21 cellular contexts compared by ENCODE assay signal in genomic region chr16:81803332-81803731, GRCh38. TPM values are rescaled to one million over a fixed set of nuclear protein-coding genes. Genes with fewer than 3 reads are reported as not detected.
A peak's percentile ranks its signal among the peaks of the same experiment; 100 is the strongest.
DNase-seq lines count a peak whose midpoint lies in the region; ATAC-seq, FAIRE-seq and TF ChIP-seq lines count a peak whose summit lies in the region.
"Had no signal": no experiment of that assay in that cellular context is flagged by ENCODE, and none has a peak within 500 bp of the region (broad histone marks: within the 10 kb centered on the region; RNA-seq: fewer than 3 reads in every experiment).

No MANE protein-coding gene starts in this region.

- H3K27me3 ChIP-seq in OCI-LY3 (ENCODE audit: low read depth, low read length): no peaks in the 10 kb centered on the region
- H3K27me3 ChIP-seq: BE2C, Peyer's patch, SJCRH30 had no signal

- peak overlapping the region; percentile 86; the same call in 1 of the 2 replicates for H3K27ac ChIP-seq in OCI-LY3 (ENCODE audit: low read length)
- H3K27ac ChIP-seq: A549, SJCRH30 had no signal

- FAIRE-seq in GM12891 (lab: Jason Lieb, UNC) (peak; percentile 50), RCC 7860 (lab: Jason Lieb, UNC) (no peak)
- FAIRE-seq: A549, H1 had no signal

- no peak for TF ChIP-seq CTCF in OCI-LY3 (IDR thresholded peaks at IDR 0.05; ENCODE audit: low read depth, low read length)

- no peak overlapping the region for H3K4me3 ChIP-seq in OCI-LY3 (ENCODE audit: low read length)
- H3K4me3 ChIP-seq: A549, Peyer's patch, SJCRH30 had no signal

- peaks cover 6% of the 10 kb centered on the region; the same call in 1 of the 2 replicates for H3K9me3 ChIP-seq in OCI-LY3 (ENCODE audit: insufficient read depth, low read length)
- H3K9me3 ChIP-seq: A549, BE2C, Peyer's patch, SJCRH30 had no signal

- peaks cover 61 to 76% of the 10 kb centered on the region in 2 donors for H3K4me1 Mint-ChIP-seq in immature natural killer cell
- peaks cover 84% of the 10 kb centered on the region for H3K4me1 Mint-ChIP-seq in stimulated activated memory B cell treated with anti-CD40 and anti-IgM and Interleukin-4, amounts not matched to agents 10 μg/mL and 1 μg/mL and 100 μg/mL, for 72 hours

- no peak for DNase-seq in GM12891 (ENCODE audit: insufficient read length, low spot score)
- DNase-seq in immature natural killer cell: no peak
- no peak for DNase-seq in NCI-H526 (lab: John Stamatoyannopoulos, UW)
- DNase-seq in cerebellar cortex (ENCODE audit: low spot score): no peak
- no peak for DNase-seq in RCC 7860 (ENCODE audit: low spot score)
- DNase-seq: BE2C; CD4-positive, CD25-positive, alpha-beta regulatory T cell; DMS79 treated with DMSO at 0.1 percent for 48 hours; KG1; NCI-H1092 treated with DMSO at 0.1 percent for 48 hours; NCI-H146; NCI-H2029; NCI-H2227 treated with DMSO at 0.1 percent for 48 hours; NCI-H510A; NCI-H748 treated with DMSO at 0.1 percent for 48 hours; Peyer's patch; SJCRH30 had no signal

- no peak overlapping the region for H3K4me3 Mint-ChIP-seq in immature natural killer cell
- no peak overlapping the region for H3K4me3 Mint-ChIP-seq in stimulated activated memory B cell treated with anti-CD40 and anti-IgM and Interleukin-4, amounts not matched to agents 10 μg/mL and 1 μg/mL and 100 μg/mL, for 72 hours
- H3K4me3 Mint-ChIP-seq: CD4-positive, CD25-positive, alpha-beta regulatory T cell had no signal

- H3K79me2 ChIP-seq in OCI-LY3 (ENCODE audit: low read length): peaks cover 89% of the 10 kb centered on the region

- peaks cover 70% of the 10 kb centered on the region for H3K4me1 ChIP-seq in OCI-LY3 (ENCODE audit: low read length)
- H3K4me1 ChIP-seq: A549, BE2C, SJCRH30 had no signal

- peaks cover 30% of the 10 kb centered on the region for H4K20me1 ChIP-seq in OCI-LY3 (ENCODE audit: insufficient read depth, low read length)

- no peak for TF ChIP-seq POLR2A in GM12891 (IDR thresholded peaks at IDR 0.05; ENCODE audit: low read depth, low read length)

- no peak overlapping the region for H2AFZ ChIP-seq in OCI-LY3 (ENCODE audit: low read depth, low read length)

- no peak overlapping the region for H3K9ac ChIP-seq in OCI-LY3 (ENCODE audit: low read length)

- H3K9me3 Mint-ChIP-seq in immature natural killer cell: no peaks in the 10 kb centered on the region
- peaks cover 8% of the 10 kb centered on the region for H3K9me3 Mint-ChIP-seq in stimulated activated memory B cell treated with anti-CD40 and anti-IgM and Interleukin-4, amounts not matched to agents 10 μg/mL and 1 μg/mL and 100 μg/mL, for 72 hours

- peaks cover 10 to 26% (median 12%) of the 10 kb centered on the region in 3 donors for H3K36me3 Mint-ChIP-seq in immature natural killer cell
- peaks cover 64% of the 10 kb centered on the region for H3K36me3 Mint-ChIP-seq in stimulated activated memory B cell treated with anti-CD40 and anti-IgM and Interleukin-4, amounts not matched to agents 10 μg/mL and 1 μg/mL and 100 μg/mL, for 72 hours
- H3K36me3 Mint-ChIP-seq: CD4-positive, CD25-positive, alpha-beta regulatory T cell had no signal

- H3K36me3 ChIP-seq in OCI-LY3 (replicated peaks; ENCODE audit: low read depth, low read length): peaks cover 59% of the 10 kb centered on the region
- H3K36me3 ChIP-seq: BE2C, Peyer's patch, SJCRH30 had no signal

- peak overlapping the region in 5 of 6 donors; percentile 16 to 64 (median 49) for H3K27ac Mint-ChIP-seq in immature natural killer cell
- H3K27ac Mint-ChIP-seq in stimulated activated memory B cell treated with anti-CD40 and anti-IgM and Interleukin-4, amounts not matched to agents 10 μg/mL and 1 μg/mL and 100 μg/mL, for 72 hours: peak overlapping the region; percentile 99
- H3K27ac Mint-ChIP-seq: CD4-positive, CD25-positive, alpha-beta regulatory T cell had no signal

- peaks cover 2 to 10% (median 10%) of the 10 kb centered on the region in 3 donors for H3K27me3 Mint-ChIP-seq in immature natural killer cell (ENCODE audit: low read depth in 3 of 3)
- H3K27me3 Mint-ChIP-seq in stimulated activated memory B cell treated with anti-CD40 and anti-IgM and Interleukin-4, amounts not matched to agents 10 μg/mL and 1 μg/mL and 100 μg/mL, for 72 hours: no peaks in the 10 kb centered on the region
- H3K27me3 Mint-ChIP-seq: CD4-positive, CD25-positive, alpha-beta regulatory T cell had no signal

- H3K4me2 ChIP-seq in OCI-LY3 (ENCODE audit: low read length): no peak overlapping the region
- H3K4me2 ChIP-seq: A549 had no signal

- ATAC-seq in stimulated activated memory B cell treated with anti-CD40 and anti-IgM and Interleukin-4, amounts not matched to agents 10 μg/mL and 1 μg/mL and 100 μg/mL, for 72 hours: no peak
- ATAC-seq: A549 had no signal

TF ChIP-seq in GM12891, 5 proteins besides CTCF, POLR2A, EP300 and RAD21:
- no peak for TF ChIP-seq SPI1 (IDR thresholded peaks at IDR 0.05; ENCODE audit: low read depth, low read length)
- no peak for TF ChIP-seq PAX5 (IDR thresholded peaks at IDR 0.05; ENCODE audit: insufficient read depth, low read length, severe bottlenecking)
- no peak for TF ChIP-seq TAF1 (IDR thresholded peaks at IDR 0.05; ENCODE audit: low read depth, low read length)
- no peak for TF ChIP-seq POLR2AphosphoS5 (IDR thresholded peaks at IDR 0.05; ENCODE audit: low read depth, low read length)
- no peak for TF ChIP-seq POU2F2 (IDR thresholded peaks at IDR 0.05; ENCODE audit: low read depth, low read length)

RNA-seq across cellular contexts. Expression of gene PLCG2, which starts 24.2 kb away (rescaled TPM):
- 139 TPM for polyA plus RNA-seq in GM12891 (2012; ENCODE audit: low read depth, missing spikeins)
- 10 to 100 TPM; 24.4 to 91.6 (median 46.4) TPM for polyA plus RNA-seq in immature natural killer cell
